ENCODE assay signal across 1 cellular context in genomic region chr2:215707608-215708007, GRCh38.
TF ChIP-seq lines count a peak whose summit lies in the region.

No MANE protein-coding gene starts in this region.

TF ChIP-seq in K562, 482 proteins besides CTCF, POLR2A, EP300 and RAD21 (continued from another document):
- TF ChIP-seq STAT5A (IDR thresholded peaks at IDR 0.05; ENCODE audit: borderline replicate concordance, low read length) (no peak), MAFG (tag; conservative IDR thresholded peaks at IDR 0.05) (no peak), FUS (optimal IDR thresholded peaks at IDR 0.05; ENCODE audit: low read depth, low read length) (no peak), SNAPC5 (CRISPR knock-in tag; IDR thresholded peaks at IDR 0.05) (no peak), FOXM1 (IDR thresholded peaks at IDR 0.05; ENCODE audit: low read depth) (peak; percentile 33; the same call in 1 of the 2 replicates), FOXM1 (CRISPR knock-in tag; IDR thresholded peaks at IDR 0.05; ENCODE audit: low read depth) (no peak), TEAD4 (IDR thresholded peaks at IDR 0.05; ENCODE audit: low read length) (peak; percentile 36; the same call in 1 of the 2 replicates), TEAD4 (CRISPR knock-in tag; IDR thresholded peaks at IDR 0.05; ENCODE audit: borderline replicate concordance) (no peak), POU5F1 (IDR thresholded peaks at IDR 0.05; ENCODE audit: borderline replicate concordance, low read depth, low read length, partially characterized antibody) (no peak), TAF7 (tag; IDR thresholded peaks at IDR 0.05) (no peak), ZNF75A (CRISPR knock-in tag; IDR thresholded peaks at IDR 0.05) (no peak), EZH2 (IDR thresholded peaks at IDR 0.05; ENCODE audit: borderline replicate concordance, low read depth, low read length) (no peak), RB1 (IDR thresholded peaks at IDR 0.05; ENCODE audit: low read depth) (no peak), E2F8 (IDR thresholded peaks at IDR 0.05; ENCODE audit: low read depth, partially characterized antibody) (no peak), ELF2 (CRISPR knock-in tag; IDR thresholded peaks at IDR 0.05) (no peak), ZNF165 (CRISPR knock-in tag; IDR thresholded peaks at IDR 0.05; ENCODE audit: borderline replicate concordance) (no peak), FOS (IDR thresholded peaks at IDR 0.05; ENCODE audit: extremely low read depth, insufficient read length) (no peak), ZFX (CRISPR knock-in tag; IDR thresholded peaks at IDR 0.05) (no peak), GABPB2 (CRISPR knock-in tag; conservative IDR thresholded peaks at IDR 0.05) (no peak), SRSF9 (IDR thresholded peaks at IDR 0.05; ENCODE audit: borderline replicate concordance, low read depth, low read length) (no peak), ZNF644 (tag; IDR thresholded peaks at IDR 0.05; ENCODE audit: low read depth) (no peak), BHLHE40 (IDR thresholded peaks at IDR 0.05; ENCODE audit: low read length) (peak; percentile 45; the same call in 1 of the 2 replicates), ATF7 (IDR thresholded peaks at IDR 0.05) (no peak), CTBP1 (IDR thresholded peaks at IDR 0.05; ENCODE audit: borderline replicate concordance) (peak; percentile 59), TAL1 (IDR thresholded peaks at IDR 0.05) (peak; percentile 14; the same call in 1 of the 2 replicates), JUND (IDR thresholded peaks at IDR 0.05; ENCODE audit: borderline replicate concordance, low read depth, low read length) (0 out of 2 replicates have a peak, but pooled peaks have one; percentile 16), JUND (tag; IDR thresholded peaks at IDR 0.05; ENCODE audit: borderline replicate concordance, low read depth, low read length) (no peak; the same call in 2 of the 3 replicates), SOX6 (IDR thresholded peaks at IDR 0.05) (peak; percentile 50; the same call in 1 of the 2 replicates), BACH1 (tag; IDR thresholded peaks at IDR 0.05) (no peak), ZNF655 (CRISPR knock-in tag; IDR thresholded peaks at IDR 0.05) (no peak), PTRF (tag; IDR thresholded peaks at IDR 0.05) (no peak), ZBTB1 (CRISPR knock-in tag; IDR thresholded peaks at IDR 0.05; ENCODE audit: borderline replicate concordance, low read depth) (no peak), NFE2 (IDR thresholded peaks at IDR 0.05; ENCODE audit: low read depth) (peak; percentile 44; the same call in 1 of the 2 replicates), PPARD (CRISPR knock-in tag; IDR thresholded peaks at IDR 0.05) (no peak), ESRRA (IDR thresholded peaks at IDR 0.05; ENCODE audit: borderline replicate concordance, low read depth) (peak; percentile 25; the same call in 1 of the 2 replicates), SP1 (CRISPR knock-in tag; IDR thresholded peaks at IDR 0.05) (no peak), ZNF143 (CRISPR knock-in tag; IDR thresholded peaks at IDR 0.05) (no peak), ATF4 (CRISPR knock-in tag; IDR thresholded peaks at IDR 0.05) (no peak), SIRT6 (IDR thresholded peaks at IDR 0.05; ENCODE audit: low read depth, low read length) (no peak), ZNF589 (CRISPR knock-in tag; IDR thresholded peaks at IDR 0.05; ENCODE audit: low read depth) (no peak), SLC30A9 (CRISPR knock-in tag; IDR thresholded peaks at IDR 0.05) (no peak), POLR2G (IDR thresholded peaks at IDR 0.05; ENCODE audit: low read depth, low read length) (no peak), MIER1 (IDR thresholded peaks at IDR 0.05; ENCODE audit: low read depth) (no peak), RCOR1 (IDR thresholded peaks at IDR 0.05; ENCODE audit: borderline replicate concordance in 1 of 2, low read depth in 2 of 2, low read length in 2 of 2) (peak in 1 of 2 experiments; percentile 76; a peak in 1 of 4 replicates), ZBTB11 (CRISPR knock-in tag; IDR thresholded peaks at IDR 0.05) (no peak), CHD2 (IDR thresholded peaks at IDR 0.05; ENCODE audit: low read depth, low read length) (no peak), GTF2A2 (tag; IDR thresholded peaks at IDR 0.05) (no peak), RBM15 (IDR thresholded peaks at IDR 0.05; ENCODE audit: insufficient read depth, low read length) (no peak), CXXC5 (CRISPR knock-in tag; IDR thresholded peaks at IDR 0.05) (peak; percentile 98), SMAD4 (CRISPR knock-in tag; conservative IDR thresholded peaks at IDR 0.05) (no peak), HNRNPL (IDR thresholded peaks at IDR 0.05; ENCODE audit: low read depth, low read length) (no peak), RFX5 (IDR thresholded peaks at IDR 0.05; ENCODE audit: low read depth, low read length) (no peak), CREB1 (IDR thresholded peaks at IDR 0.05) (no peak), CREB1 (CRISPR knock-in tag; IDR thresholded peaks at IDR 0.05) (no peak), TSC22D4 (tag; IDR thresholded peaks at IDR 0.05) (no peak), C11orf30 (IDR thresholded peaks at IDR 0.05; ENCODE audit: low read depth) (0 out of 2 replicates have a peak, but pooled peaks have one; percentile 15), ARID3B (CRISPR knock-in tag; IDR thresholded peaks at IDR 0.05; ENCODE audit: borderline replicate concordance) (no peak), CREM (IDR thresholded peaks at IDR 0.05; ENCODE audit: low read depth) (no peak), PHF8 (IDR thresholded peaks at IDR 0.05; ENCODE audit: borderline replicate concordance, low read length) (no peak), ARID1B (IDR thresholded peaks at IDR 0.05) (peak; percentile 51), MEF2A (IDR thresholded peaks at IDR 0.05; ENCODE audit: control insufficient read depth, low read depth, low read length) (no peak), HOXB6 (CRISPR knock-in tag; IDR thresholded peaks at IDR 0.05; ENCODE audit: borderline replicate concordance) (no peak), TCF7L2 (IDR thresholded peaks at IDR 0.05; ENCODE audit: low read depth, low read length) (no peak), DPF2 (IDR thresholded peaks at IDR 0.05) (no peak), ADNP (tag; IDR thresholded peaks at IDR 0.05) (no peak), TFAP4 (CRISPR knock-in tag; IDR thresholded peaks at IDR 0.05; ENCODE audit: borderline replicate concordance) (no peak), POLR3G (IDR thresholded peaks at IDR 0.05; ENCODE audit: extremely low read depth, insufficient read length, insufficient replicate concordance) (no peak), HINFP (tag; conservative IDR thresholded peaks at IDR 0.05; ENCODE audit: low read depth) (no peak), NELFE (IDR thresholded peaks at IDR 0.05; ENCODE audit: insufficient read depth, insufficient read length) (no peak), POLR3A (IDR thresholded peaks at IDR 0.05; ENCODE audit: borderline replicate concordance, extremely low read depth, insufficient read depth, insufficient read length) (no peak), CSDE1 (IDR thresholded peaks at IDR 0.05) (no peak)
